In genomic region chr11:26974068-26974790, GRCh38 we compare ENCODE assay signal across 1 cellular context.
TF ChIP-seq lines count a peak whose summit lies in the region.

No MANE protein-coding gene starts in this region.

TF ChIP-seq in GM23338, 12 proteins besides CTCF, POLR2A, EP300 and RAD21 (continued from another document):
- no peak for TF ChIP-seq ZNF462 (CRISPR knock-in tag; IDR thresholded peaks at IDR 0.05)
- no peak for TF ChIP-seq NANOG (IDR thresholded peaks at IDR 0.05; ENCODE audit: borderline replicate concordance)
- no peak for TF ChIP-seq STAT1 (IDR thresholded peaks at IDR 0.05; ENCODE audit: unreplicated experiment)
- TF ChIP-seq ETS1 (IDR thresholded peaks at IDR 0.05): no peak
- no peak for TF ChIP-seq JUNB (IDR thresholded peaks at IDR 0.05; ENCODE audit: unreplicated experiment)
- TF ChIP-seq REST (IDR thresholded peaks at IDR 0.05; ENCODE audit: unreplicated experiment): no peak
- no peak for TF ChIP-seq POLR2AphosphoS5 (IDR thresholded peaks at IDR 0.05; ENCODE audit: low read depth)
- TF ChIP-seq EZH2phosphoT487 (IDR thresholded peaks at IDR 0.05; ENCODE audit: unreplicated experiment): no peak
- TF ChIP-seq CREB1 (CRISPR knock-in tag; IDR thresholded peaks at IDR 0.05; ENCODE audit: low read depth): no peak
- no peak for TF ChIP-seq ZNF331 (CRISPR knock-in tag; IDR thresholded peaks at IDR 0.05; ENCODE audit: low read depth)
- TF ChIP-seq ZNF114 (CRISPR knock-in tag; IDR thresholded peaks at IDR 0.05): no peak
